Comparison of ENCODE assay signal across 8 cellular contexts in genomic region chr14:106459971-106460730, GRCh38.
DNase-seq lines count a peak whose midpoint lies in the region; ATAC-seq and TF ChIP-seq lines count a peak whose summit lies in the region.

No MANE protein-coding gene starts in this region.

- no peak overlapping the region for H3K27ac Mint-ChIP-seq in activated CD8-positive, alpha-beta T cell treated with anti-CD3 and anti-CD28 coated beads, Interleukin-2, amount 10 ng/mL, durations not matched to agents 7 days and 5 days

- ATAC-seq in activated CD8-positive, alpha-beta T cell treated with anti-CD3 and anti-CD28 coated beads, Interleukin-2, amount 10 ng/mL, durations not matched to agents 7 days and 5 days, result no peak
- no peak for ATAC-seq in GM18517 (IDR thresholded peaks at IDR 0.05; ENCODE audit: unreplicated experiment)

- H3K9me3 Mint-ChIP-seq in activated CD8-positive, alpha-beta T cell treated with anti-CD3 and anti-CD28 coated beads, Interleukin-2, amount 10 ng/mL, durations not matched to agents 7 days and 5 days (ENCODE audit: insufficient read depth), result no peaks in the 10 kb centered on the region

- H3K4me3 ChIP-seq in GM12865 (ENCODE audit: low read depth, low read length) (no peak overlapping the region), uterus (no peak overlapping the region)

- intact Hi-C loops in uterus (cut with DNase I; ENCODE audit: low total_unique reads), result no loop called here

- no peaks in the 10 kb centered on the region for H3K27me3 Mint-ChIP-seq in activated CD8-positive, alpha-beta T cell treated with anti-CD3 and anti-CD28 coated beads, Interleukin-2, amount 10 ng/mL, durations not matched to agents 7 days and 5 days (ENCODE audit: low read depth)

- POLR2A ChIA-PET in activated CD8-positive, alpha-beta T cell treated with anti-CD3 and anti-CD28 coated beads, Interleukin-2, amount 10 ng/mL, durations not matched to agents 7 days and 5 days (lab: Charles Lee), result no interaction called here

- CTCF ChIA-PET in activated CD8-positive, alpha-beta T cell treated with anti-CD3 and anti-CD28 coated beads, Interleukin-2, amount 10 ng/mL, durations not matched to agents 7 days and 5 days (lab: Charles Lee), result no interaction called here

- H3K27me3 ChIP-seq in uterus, result no peaks in the 10 kb centered on the region

- DNase-seq in GM12865 (ENCODE audit: low read depth) (peak; percentile 29), NCI-H1694 treated with DMSO at 0.1 percent for 48 hours (lab: John Stamatoyannopoulos, UW) (peak; percentile 52), activated T-cell treated with anti-CD3 and anti-CD28 coated beads for 48 hours (ENCODE audit: low read depth) (peak; percentile 59), uterus (no peak), HK-2 (ENCODE audit: unreplicated experiment) (no peak)
- peak; percentile 55 to 61 for DNase-seq in stimulated activated CD4-positive, alpha-beta T cell treated with anti-CD3 and anti-CD28 coated beads, Interleukin-1b, Interleukin-23, amount 100 ng/mL, for 4 hours (ENCODE audit: low read depth in 2 of 2)
- DNase-seq in activated CD8-positive, alpha-beta T cell treated with anti-CD3 and anti-CD28 coated beads, Interleukin-2, amount 10 ng/mL, durations not matched to agents 7 days and 5 days, result no peak

- no peaks in the 10 kb centered on the region for H3K4me1 Mint-ChIP-seq in activated CD8-positive, alpha-beta T cell treated with anti-CD3 and anti-CD28 coated beads, Interleukin-2, amount 10 ng/mL, durations not matched to agents 7 days and 5 days (ENCODE audit: low read depth)

- H3K36me3 Mint-ChIP-seq in activated CD8-positive, alpha-beta T cell treated with anti-CD3 and anti-CD28 coated beads, Interleukin-2, amount 10 ng/mL, durations not matched to agents 7 days and 5 days (ENCODE audit: low read depth), result no peaks in the 10 kb centered on the region

- H3K4me3 Mint-ChIP-seq in activated CD8-positive, alpha-beta T cell treated with anti-CD3 and anti-CD28 coated beads, Interleukin-2, amount 10 ng/mL, durations not matched to agents 7 days and 5 days, result no peak overlapping the region

- no peaks in the 10 kb centered on the region for H3K36me3 ChIP-seq in uterus

- TF ChIP-seq POLR2A in uterus (IDR thresholded peaks at IDR 0.05), result no peak

- no peaks in the 10 kb centered on the region for H3K4me1 ChIP-seq in uterus

- TF ChIP-seq CTCF in GM12865 (IDR thresholded peaks at IDR 0.05; ENCODE audit: insufficient read depth, low read depth, low read length, missing control alignments) (peak; percentile 32), uterus (IDR thresholded peaks at IDR 0.05) (peak in 2 of 4 experiments; percentile 13 to 19)

- H3K9me3 ChIP-seq in uterus, result no peaks in the 10 kb centered on the region

- no peak overlapping the region for H3K27ac ChIP-seq in uterus

Comparison
In these comparisons a context has a peak if more than half of its experiments do, and no peak if none do; other contexts are left out.
1. DNase-seq: peak in GM12865 (single experiment), NCI-H1694 treated with DMSO at 0.1 percent for 48 hours (single experiment), activated T-cell treated with anti-CD3 and anti-CD28 coated beads for 48 hours (single experiment) and stimulated activated CD4-positive, alpha-beta T cell treated with anti-CD3 and anti-CD28 coated beads, Interleukin-1b, Interleukin-23, amount 100 ng/mL, for 4 hours (2 of 2); none in uterus (0 of 2), HK-2 (single experiment) and activated CD8-positive, alpha-beta T cell treated with anti-CD3 and anti-CD28 coated beads, Interleukin-2, amount 10 ng/mL, durations not matched to agents 7 days and 5 days (single experiment).